ENCODE assay signal across 8 cellular contexts in genomic region chr10:22550732-22551131, GRCh38.
DNase-seq lines count a peak whose midpoint lies in the region; ATAC-seq and TF ChIP-seq lines count a peak whose summit lies in the region.

No MANE protein-coding gene starts in this region.

- TF ChIP-seq CTCF in DND-41 (IDR thresholded peaks at IDR 0.05; ENCODE audit: borderline replicate concordance, extremely low read depth, low read length, poor library complexity, severe bottlenecking) (peak; percentile 74), NB4 (IDR thresholded peaks at IDR 0.05; ENCODE audit: low read depth, low read length) (peak; percentile 30), fibroblast of lung (conservative IDR thresholded peaks at IDR 0.05 in 1 of 2, IDR thresholded peaks at IDR 0.05 in 1 of 2; ENCODE audit: low read depth in 1 of 2, low read length in 2 of 2) (peak; percentile 46 to 50), psoas muscle (IDR thresholded peaks at IDR 0.05) (peak; percentile 38)

- no peaks in the 10 kb centered on the region for H4K20me1 ChIP-seq in DND-41 (ENCODE audit: insufficient read depth, low read length)
- H4K20me1 ChIP-seq in fibroblast of lung (ENCODE audit: control insufficient read depth, extremely low read depth, insufficient read depth, low read length) = no peaks in the 10 kb centered on the region

- intact Hi-C loops in psoas muscle (cut with DNase I) = loop anchor here (5.0 to 10.0 kb wide), 5 partner anchors 113 to 1036 kb away; partner anchors contain the start of gene COMMD3 (in 1 of the 2)

- WGBS in psoas muscle, 3 donors = 55 to 66% (median 58%) methylated on average over 6 of the region's 6 CpGs

- H3K9ac ChIP-seq in DND-41 (ENCODE audit: low read depth, low read length) = no peak overlapping the region
- H3K9ac ChIP-seq in fibroblast of lung (ENCODE audit: insufficient read depth, low read length) = no peak overlapping the region

- no peaks in the 10 kb centered on the region for H3K27me3 ChIP-seq in DND-41 (ENCODE audit: insufficient read depth, low read length, poor library complexity)
- no peaks in the 10 kb centered on the region for H3K27me3 ChIP-seq in fibroblast of lung (ENCODE audit: control insufficient read depth, insufficient read depth, low read length)
- H3K27me3 ChIP-seq in psoas muscle (ENCODE audit: insufficient read depth in 3 of 3, low read length in 2 of 3) = no peaks in the 10 kb centered on the region

- H3K4me3 ChIP-seq in DND-41 (ENCODE audit: low read depth in 1 of 2, low read length in 2 of 2) (no peak overlapping the region), NB4 (ENCODE audit: low read depth, low read length) (no peak overlapping the region), fibroblast of lung (replicated peaks in 1 of 4; ENCODE audit: control extremely low read depth in 1 of 4, insufficient read depth in 1 of 4, low read depth in 3 of 4, low read length in 4 of 4) (no peak overlapping the region), psoas muscle (no peak overlapping the region)

- H3K27ac ChIP-seq in DND-41 (ENCODE audit: low read length) = no peak overlapping the region
- no peak overlapping the region for H3K27ac ChIP-seq in fibroblast of lung (ENCODE audit: insufficient read depth, low read length)
- H3K27ac ChIP-seq in psoas muscle = no peak overlapping the region

- ATAC-seq in DND-41 (ENCODE audit: insufficient read depth, low read depth) (peak; percentile 68), psoas muscle (no peak), GM18519 (IDR thresholded peaks at IDR 0.05; ENCODE audit: low FRiP score, unreplicated experiment) (no peak), GM18870 (IDR thresholded peaks at IDR 0.05; ENCODE audit: unreplicated experiment) (no peak), GM21825 (IDR thresholded peaks at IDR 0.05; ENCODE audit: unreplicated experiment) (no peak)

- no peak overlapping the region for H3K4me2 ChIP-seq in DND-41 (ENCODE audit: insufficient read depth, low read length)
- H3K4me2 ChIP-seq in fibroblast of lung (ENCODE audit: extremely low read depth, insufficient read depth, low read length) = no peak overlapping the region

- H2AFZ ChIP-seq in DND-41 (ENCODE audit: low read depth, low read length) (no peak overlapping the region), fibroblast of lung (ENCODE audit: low read length) (no peak overlapping the region)

- peak; percentile 69 for DNase-seq in DND-41
- DNase-seq in NB4 (ENCODE audit: low read depth) = peak; percentile 53
- DNase-seq in activated CD8-positive, alpha-beta memory T cell treated with anti-CD3 and anti-CD28 coated beads, Interleukin-2, amount 50 U/mL, for 48 hours = peak; percentile 87
- DNase-seq in fibroblast of lung (ENCODE audit: low read depth in 2 of 2) = peak; percentile 15 to 36
- peak; percentile 28 to 71 for DNase-seq in psoas muscle

- H3K4me1 ChIP-seq in DND-41 (ENCODE audit: insufficient read depth, low read length) (no peaks in the 10 kb centered on the region), fibroblast of lung (ENCODE audit: control insufficient read depth, extremely low read depth, insufficient read depth, low read length) (peaks cover 2% of the 10 kb centered on the region), psoas muscle (peaks cover 31% of the 10 kb centered on the region)

- H3K9me3 ChIP-seq in DND-41 (ENCODE audit: insufficient read depth, low read length, severe bottlenecking) (no peaks in the 10 kb centered on the region), fibroblast of lung (ENCODE audit: control insufficient read depth, insufficient read depth, low read depth, low read length) (no peaks in the 10 kb centered on the region), psoas muscle (no peaks in the 10 kb centered on the region)

- no peak for TF ChIP-seq POLR2A in NB4 (IDR thresholded peaks at IDR 0.05; ENCODE audit: extremely low read depth, insufficient read length)

- H3K36me3 ChIP-seq in DND-41 (ENCODE audit: insufficient read depth, low read length) (peaks cover 46% of the 10 kb centered on the region), fibroblast of lung (ENCODE audit: control insufficient read depth, insufficient read depth, low read length) (peaks cover 2% of the 10 kb centered on the region), psoas muscle (ENCODE audit: insufficient read depth in 1 of 2, low read depth in 1 of 2) (no peaks in the 10 kb centered on the region)

- no peaks in the 10 kb centered on the region for H3K79me2 ChIP-seq in DND-41 (ENCODE audit: insufficient read depth, low read length)
- no peaks in the 10 kb centered on the region for H3K79me2 ChIP-seq in fibroblast of lung (ENCODE audit: control insufficient read depth, insufficient read depth, low read length)

Comparison
In these comparisons a context has a peak if more than half of its experiments do, and no peak if none do; other contexts are left out.
1. DNase-seq: peak in every context shown above with its lines; median percentile 87 in activated CD8-positive, alpha-beta memory T cell treated with anti-CD3 and anti-CD28 coated beads, Interleukin-2, amount 50 U/mL, for 48 hours; 69 in DND-41; 53 in NB4; 50 in psoas muscle; 26 in fibroblast of lung.